Comparison of ENCODE assay signal across 16 cellular contexts in the genomic region with DNA sequence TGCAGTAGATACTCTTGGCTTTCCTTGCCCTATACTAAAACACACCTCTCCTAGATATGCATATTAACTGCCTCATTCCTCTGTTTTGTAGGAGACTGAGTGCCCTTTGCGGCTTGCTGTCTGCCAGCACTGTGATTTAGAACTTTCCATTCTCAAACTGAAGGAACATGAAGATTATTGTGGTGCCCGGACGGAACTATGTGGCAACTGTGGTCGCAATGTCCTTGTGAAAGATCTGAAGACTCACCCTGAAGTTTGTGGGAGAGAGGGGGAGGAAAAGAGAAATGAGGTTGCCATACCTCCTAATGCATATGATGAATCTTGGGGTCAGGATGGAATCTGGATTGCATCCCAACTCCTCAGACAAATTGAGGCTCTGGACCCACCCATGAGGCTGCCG. TPM values are rescaled to one million over a fixed set of nuclear protein-coding genes. Genes with fewer than 3 reads are reported as not detected.
DNase-seq lines count a peak whose midpoint lies in the region; ATAC-seq and TF ChIP-seq lines count a peak whose summit lies in the region.
"Had no signal": no experiment of that assay in that cellular context is flagged by ENCODE, and none has a peak within 500 bp of the region (broad histone marks: within the 10 kb centered on the region; RNA-seq: fewer than 3 reads in every experiment).

No MANE protein-coding gene starts in this region.

- TF ChIP-seq CTCF in H9 (conservative IDR thresholded peaks at IDR 0.05), result no peak
- TF ChIP-seq CTCF in NB4 (IDR thresholded peaks at IDR 0.05; ENCODE audit: low read depth, low read length), result no peak
- TF ChIP-seq CTCF in chondrocyte (IDR thresholded peaks at IDR 0.05), result no peak
- no peak for TF ChIP-seq CTCF in smooth muscle cell (IDR thresholded peaks at IDR 0.05; ENCODE audit: borderline replicate concordance, insufficient read depth, poor library complexity, severe bottlenecking)

- H3K79me2 ChIP-seq in H9 (ENCODE audit: insufficient read depth, low read length) (no peaks in the 10 kb centered on the region), smooth muscle cell (ENCODE audit: low read depth) (no peaks in the 10 kb centered on the region)

- H3K4me1 ChIP-seq in H9 (ENCODE audit: insufficient read depth, low read length) (no peaks in the 10 kb centered on the region), smooth muscle cell (ENCODE audit: low read depth) (no peaks in the 10 kb centered on the region)
- H3K4me1 ChIP-seq: vagina had no signal

- H3K27me3 Mint-ChIP-seq in H9 (ENCODE audit: low read depth) (no peaks in the 10 kb centered on the region), chondrocyte (ENCODE audit: low read depth) (no peaks in the 10 kb centered on the region)
- no peaks in the 10 kb centered on the region for H3K27me3 Mint-ChIP-seq in activated CD8-positive, alpha-beta T cell treated with anti-CD3 and anti-CD28 coated beads, Interleukin-2, amount 10 ng/mL, durations not matched to agents 7 days and 5 days (ENCODE audit: low read depth)
- H3K27me3 Mint-ChIP-seq in natural killer cell treated with Interleukin-12 subunit alpha and Interleukin-12 subunit beta and Interleukin-15 and Interleukin-18, amount 100 ng/mL, for 72 hours, result no peaks in the 10 kb centered on the region
- H3K27me3 Mint-ChIP-seq: brain; stimulated activated naive CD8-positive, alpha-beta T cell treated with anti-CD3 and anti-CD28 coated beads, Interleukin-15, amount 100 ng/mL, for 72 hours had no signal

- no peak overlapping the region for H4K91ac ChIP-seq in H9 (ENCODE audit: insufficient read length, low read depth, low read length)

- H3K4me1 Mint-ChIP-seq in H9 (no peaks in the 10 kb centered on the region), chondrocyte (ENCODE audit: low read depth) (no peaks in the 10 kb centered on the region)
- H3K4me1 Mint-ChIP-seq in activated CD8-positive, alpha-beta T cell treated with anti-CD3 and anti-CD28 coated beads, Interleukin-2, amount 10 ng/mL, durations not matched to agents 7 days and 5 days (ENCODE audit: low read depth), result no peaks in the 10 kb centered on the region
- H3K4me1 Mint-ChIP-seq in natural killer cell treated with Interleukin-12 subunit alpha and Interleukin-12 subunit beta and Interleukin-15 and Interleukin-18, amount 100 ng/mL, for 72 hours (ENCODE audit: low read depth in 2 of 2), result peaks cover 2 to 5% of the 10 kb centered on the region in 2 donors
- H3K4me1 Mint-ChIP-seq: brain; stimulated activated naive CD8-positive, alpha-beta T cell treated with anti-CD3 and anti-CD28 coated beads, Interleukin-15, amount 100 ng/mL, for 72 hours had no signal

- H3K23ac ChIP-seq in H9 (ENCODE audit: insufficient read length, low read depth, low read length), result no peak overlapping the region

- no peak overlapping the region for H2AK5ac ChIP-seq in H9 (ENCODE audit: insufficient read length, low read length)

- no peaks in the 10 kb centered on the region for H3K9me3 Mint-ChIP-seq in H9
- no peaks in the 10 kb centered on the region for H3K9me3 Mint-ChIP-seq in activated CD8-positive, alpha-beta T cell treated with anti-CD3 and anti-CD28 coated beads, Interleukin-2, amount 10 ng/mL, durations not matched to agents 7 days and 5 days (ENCODE audit: insufficient read depth)
- no peaks in the 10 kb centered on the region for H3K9me3 Mint-ChIP-seq in natural killer cell treated with Interleukin-12 subunit alpha and Interleukin-12 subunit beta and Interleukin-15 and Interleukin-18, amount 100 ng/mL, for 72 hours
- H3K9me3 Mint-ChIP-seq in chondrocyte (ENCODE audit: low read depth), result no peaks in the 10 kb centered on the region
- H3K9me3 Mint-ChIP-seq: brain; stimulated activated naive CD8-positive, alpha-beta T cell treated with anti-CD3 and anti-CD28 coated beads, Interleukin-15, amount 100 ng/mL, for 72 hours had no signal

- no peak overlapping the region for H2BK12ac ChIP-seq in H9 (ENCODE audit: insufficient read length, low read depth, low read length)

- no peak for TF ChIP-seq POLR2A in NB4 (IDR thresholded peaks at IDR 0.05; ENCODE audit: extremely low read depth, insufficient read length)

- H3K36me3 ChIP-seq in smooth muscle cell (ENCODE audit: low read depth), result peaks cover 28% of the 10 kb centered on the region

- H3K27ac Mint-ChIP-seq in H9 (no peak overlapping the region), chondrocyte (ENCODE audit: unreplicated experiment) (no peak overlapping the region)
- peak overlapping the region; percentile 1 for H3K27ac Mint-ChIP-seq in activated CD8-positive, alpha-beta T cell treated with anti-CD3 and anti-CD28 coated beads, Interleukin-2, amount 10 ng/mL, durations not matched to agents 7 days and 5 days
- peak overlapping the region; percentile 28 to 43 for H3K27ac Mint-ChIP-seq in natural killer cell treated with Interleukin-12 subunit alpha and Interleukin-12 subunit beta and Interleukin-15 and Interleukin-18, amount 100 ng/mL, for 72 hours

- H3K18ac ChIP-seq in H9 (ENCODE audit: insufficient read length, low read depth, low read length), result no peak overlapping the region

- CTCF ChIA-PET in activated CD8-positive, alpha-beta T cell treated with anti-CD3 and anti-CD28 coated beads, Interleukin-2, amount 10 ng/mL, durations not matched to agents 7 days and 5 days (lab: Charles Lee), result no interaction called here

- no peak overlapping the region for H3K56ac ChIP-seq in H9 (ENCODE audit: insufficient read length, low read depth, low read length)

- H3K79me1 ChIP-seq in H9 (ENCODE audit: insufficient read depth, low read depth, low read length, poor library complexity, severe bottlenecking), result no peaks in the 10 kb centered on the region

- no peak overlapping the region for H3K4ac ChIP-seq in H9 (ENCODE audit: low read depth, low read length)

- H3K27me3 ChIP-seq in H9 (ENCODE audit: insufficient read depth, low read length), result no peaks in the 10 kb centered on the region
- H3K27me3 ChIP-seq in smooth muscle cell (ENCODE audit: low read depth), result no peaks in the 10 kb centered on the region
- H3K27me3 ChIP-seq: vagina had no signal

- H2BK15ac ChIP-seq in H9 (ENCODE audit: low read depth, low read length), result no peak overlapping the region

- H3K4me2 ChIP-seq in H9 (ENCODE audit: insufficient read depth, insufficient read length, low read length), result no peak overlapping the region
- no peak overlapping the region for H3K4me2 ChIP-seq in smooth muscle cell

- H3K4me3 ChIP-seq in NB4 (ENCODE audit: low read depth, low read length), result no peak overlapping the region
- no peak overlapping the region for H3K4me3 ChIP-seq in smooth muscle cell
- H3K4me3 ChIP-seq: vagina had no signal

- no peaks in the 10 kb centered on the region for H4K20me1 ChIP-seq in H9 (ENCODE audit: control insufficient read depth, insufficient read depth, insufficient read length)
- peaks cover under 1% of the 10 kb centered on the region for H4K20me1 ChIP-seq in smooth muscle cell (ENCODE audit: low read depth)

- POLR2A ChIA-PET in activated CD8-positive, alpha-beta T cell treated with anti-CD3 and anti-CD28 coated beads, Interleukin-2, amount 10 ng/mL, durations not matched to agents 7 days and 5 days (lab: Charles Lee), result no interaction called here

- H2AFZ ChIP-seq in H9 (ENCODE audit: low read length), result no peak overlapping the region
- H2AFZ ChIP-seq in smooth muscle cell (ENCODE audit: low read depth), result no peak overlapping the region

- DNase-seq in H9 (peak; percentile 9), NB4 (ENCODE audit: low read depth) (peak; percentile 94), chondrocyte (ENCODE audit: low spot score) (no peak), smooth muscle cell (lab: John Stamatoyannopoulos, UW; ENCODE audit: unreplicated experiment) (no peak)
- DNase-seq in activated CD8-positive, alpha-beta T cell treated with anti-CD3 and anti-CD28 coated beads, Interleukin-2, amount 10 ng/mL, durations not matched to agents 7 days and 5 days, result no peak
- no peak for DNase-seq in natural killer cell treated with Interleukin-12 subunit alpha and Interleukin-12 subunit beta and Interleukin-15 and Interleukin-18, amount 100 ng/mL, for 72 hours (ENCODE audit: low spot score)
- DNase-seq in stimulated activated CD4-positive, alpha-beta T cell treated with anti-CD3 and anti-CD28 coated beads, Interleukin-4, amount 100 ng/mL, for 1 hour, result no peak
- DNase-seq: activated gamma-delta T cell treated with Interleukin-2 at 50 U/mL for 16 hours; erythroblast; left cardiac atrium; midbrain; NCI-H1694 treated with DMSO at 0.1 percent for 48 hours; stimulated activated CD4-positive, alpha-beta T cell treated with anti-CD3 and anti-CD28 coated beads, Interleukin-12 subunit alpha, Interleukin-12 subunit beta, amount 100 ng/mL, for 4 hours; stimulated activated naive CD8-positive, alpha-beta T cell treated with anti-CD3 and anti-CD28 coated beads, Interleukin-15, amount 100 ng/mL, for 72 hours had no signal

- H3K36me3 Mint-ChIP-seq in H9 (ENCODE audit: insufficient read depth in 1 of 3, low read depth in 3 of 3), result peaks cover 12 to 57% (median 29%) of the 10 kb centered on the region in 3 experiments; a peak in 6 of 7 replicates
- H3K36me3 Mint-ChIP-seq in activated CD8-positive, alpha-beta T cell treated with anti-CD3 and anti-CD28 coated beads, Interleukin-2, amount 10 ng/mL, durations not matched to agents 7 days and 5 days (ENCODE audit: low read depth), result peaks cover 45% of the 10 kb centered on the region
- H3K36me3 Mint-ChIP-seq in natural killer cell treated with Interleukin-12 subunit alpha and Interleukin-12 subunit beta and Interleukin-15 and Interleukin-18, amount 100 ng/mL, for 72 hours, result peaks cover 28% of the 10 kb centered on the region
- H3K36me3 Mint-ChIP-seq in chondrocyte (ENCODE audit: low read depth), result peaks cover 25% of the 10 kb centered on the region

- no peak overlapping the region for H4K8ac ChIP-seq in H9 (replicated peaks; ENCODE audit: insufficient read length, low read depth, low read length)

- H2BK5ac ChIP-seq in H9 (ENCODE audit: insufficient read length, low read length), result no peak overlapping the region

- WGBS in H9 (ENCODE audit: extremely low coverage, insufficient read length, low lambda C conversion rate), result no CpG with 5 or more reads among the region's 5 CpGs
- WGBS in smooth muscle cell (ENCODE audit: low lambda C conversion rate), result over 99% methylated on average over 5 of the region's 5 CpGs

- no peak overlapping the region for H3K27ac ChIP-seq in H9 (ENCODE audit: insufficient read length, low read depth, low read length)
- H3K27ac ChIP-seq in smooth muscle cell (ENCODE audit: low read depth), result no peak overlapping the region
- H3K27ac ChIP-seq: vagina had no signal

- H3K23me2 ChIP-seq in H9 (ENCODE audit: insufficient read length, low read depth, low read length, poor library complexity, severe bottlenecking), result no peaks in the 10 kb centered on the region

- H3K14ac ChIP-seq in H9 (ENCODE audit: insufficient read depth, low read length), result no peak overlapping the region

- H3K9me3 ChIP-seq in H9 (ENCODE audit: control insufficient read depth, low read depth, low read length) (no peaks in the 10 kb centered on the region), smooth muscle cell (replicated peaks; ENCODE audit: low read depth) (no peaks in the 10 kb centered on the region)
- H3K9me3 ChIP-seq: vagina had no signal

- no peak overlapping the region for H3K4me3 Mint-ChIP-seq in H9
- no peak overlapping the region for H3K4me3 Mint-ChIP-seq in activated CD8-positive, alpha-beta T cell treated with anti-CD3 and anti-CD28 coated beads, Interleukin-2, amount 10 ng/mL, durations not matched to agents 7 days and 5 days
- H3K4me3 Mint-ChIP-seq in natural killer cell treated with Interleukin-12 subunit alpha and Interleukin-12 subunit beta and Interleukin-15 and Interleukin-18, amount 100 ng/mL, for 72 hours, result no peak overlapping the region
- H3K4me3 Mint-ChIP-seq in chondrocyte (ENCODE audit: unreplicated experiment), result no peak overlapping the region
- H3K4me3 Mint-ChIP-seq: brain; stimulated activated naive CD8-positive, alpha-beta T cell treated with anti-CD3 and anti-CD28 coated beads, Interleukin-15, amount 100 ng/mL, for 72 hours had no signal

- H3T11ph ChIP-seq in H9 (ENCODE audit: low read length), result no peak overlapping the region

- H4K5ac ChIP-seq in H9 (ENCODE audit: insufficient read length, low read depth, low read length), result no peak overlapping the region

- H3K9ac ChIP-seq in H9 (ENCODE audit: extremely low read depth, insufficient read length, low read length), result no peak overlapping the region
- H3K9ac ChIP-seq in smooth muscle cell (ENCODE audit: low read depth), result no peak overlapping the region

- no peaks in the 10 kb centered on the region for H3F3A ChIP-seq in smooth muscle cell (ENCODE audit: low read depth)

- no peak overlapping the region for H2BK120ac ChIP-seq in H9 (ENCODE audit: low read depth, low read length, poor library complexity, severe bottlenecking)

- no peak for ATAC-seq in activated CD8-positive, alpha-beta T cell treated with anti-CD3 and anti-CD28 coated beads, Interleukin-2, amount 10 ng/mL, durations not matched to agents 7 days and 5 days
- no peak for ATAC-seq in natural killer cell treated with Interleukin-12 subunit alpha and Interleukin-12 subunit beta and Interleukin-15 and Interleukin-18, amount 100 ng/mL, for 72 hours
- ATAC-seq: left cardiac atrium; stimulated activated naive CD8-positive, alpha-beta T cell treated with anti-CD3 and anti-CD28 coated beads, Interleukin-15, amount 100 ng/mL, for 72 hours had no signal

- H2BK20ac ChIP-seq in H9 (ENCODE audit: low read depth, low read length, poor library complexity, severe bottlenecking), result no peak overlapping the region

RNA-seq across cellular contexts. Expression of gene TRAFD1, which starts 15.4 kb away (rescaled TPM):
- total RNA-seq in H9 (2021), result 32.0 and 32.9 TPM in 2 replicates
- 10 to 100 TPM; 54.6 to 55.9 TPM for total RNA-seq in activated CD8-positive, alpha-beta T cell treated with anti-CD3 and anti-CD28 coated beads, Interleukin-2, amount 10 ng/mL, durations not matched to agents 7 days and 5 days
- total RNA-seq in natural killer cell treated with Interleukin-12 subunit alpha and Interleukin-12 subunit beta and Interleukin-15 and Interleukin-18, amount 100 ng/mL, for 72 hours, result 10 to 100 TPM; 50.9 to 81.4 TPM
- total RNA-seq in chondrocyte, result 27.5 to 34.0 TPM (median 29.7 TPM) in 3 replicates
- total RNA-seq in smooth muscle cell, result 21.7 and 30.2 TPM in 2 replicates
- polyA plus RNA-seq in smooth muscle cell, result 40.7 and 44.8 TPM in 2 replicates

RNA-seq across cellular contexts. Expression of gene NAA25, which starts 32.1 kb away (rescaled TPM):
- total RNA-seq in H9 (2021) (54.3 and 57.1 TPM in 2 replicates), chondrocyte (12.3 to 22.0 TPM (median 14.1 TPM) in 3 replicates), smooth muscle cell (19.1 and 19.8 TPM in 2 replicates)
- 10 to 100 TPM; 27.5 to 31.2 TPM for total RNA-seq in activated CD8-positive, alpha-beta T cell treated with anti-CD3 and anti-CD28 coated beads, Interleukin-2, amount 10 ng/mL, durations not matched to agents 7 days and 5 days
- total RNA-seq in natural killer cell treated with Interleukin-12 subunit alpha and Interleukin-12 subunit beta and Interleukin-15 and Interleukin-18, amount 100 ng/mL, for 72 hours, result 10 to 100 TPM; 31.6 to 78.3 TPM
- 13.1 and 14.7 TPM in 2 replicates for polyA plus RNA-seq in smooth muscle cell

Comparison
In these comparisons a context has a peak if more than half of its experiments do, and no peak if none do; other contexts are left out.
1. DNase-seq: peak in H9 (single experiment) and NB4 (single experiment); none in activated CD8-positive, alpha-beta T cell treated with anti-CD3 and anti-CD28 coated beads, Interleukin-2, amount 10 ng/mL, durations not matched to agents 7 days and 5 days (single experiment), natural killer cell treated with Interleukin-12 subunit alpha and Interleukin-12 subunit beta and Interleukin-15 and Interleukin-18, amount 100 ng/mL, for 72 hours (single experiment), chondrocyte (single experiment), stimulated activated CD4-positive, alpha-beta T cell treated with anti-CD3 and anti-CD28 coated beads, Interleukin-4, amount 100 ng/mL, for 1 hour (single experiment) and smooth muscle cell (single experiment).
2. H3K27ac Mint-ChIP-seq: peak in activated CD8-positive, alpha-beta T cell treated with anti-CD3 and anti-CD28 coated beads, Interleukin-2, amount 10 ng/mL, durations not matched to agents 7 days and 5 days (single experiment) and natural killer cell treated with Interleukin-12 subunit alpha and Interleukin-12 subunit beta and Interleukin-15 and Interleukin-18, amount 100 ng/mL, for 72 hours (2 of 2); none in H9 (0 of 3) and chondrocyte (single experiment).